8 cellular contexts compared by ENCODE assay signal in the genomic region with DNA sequence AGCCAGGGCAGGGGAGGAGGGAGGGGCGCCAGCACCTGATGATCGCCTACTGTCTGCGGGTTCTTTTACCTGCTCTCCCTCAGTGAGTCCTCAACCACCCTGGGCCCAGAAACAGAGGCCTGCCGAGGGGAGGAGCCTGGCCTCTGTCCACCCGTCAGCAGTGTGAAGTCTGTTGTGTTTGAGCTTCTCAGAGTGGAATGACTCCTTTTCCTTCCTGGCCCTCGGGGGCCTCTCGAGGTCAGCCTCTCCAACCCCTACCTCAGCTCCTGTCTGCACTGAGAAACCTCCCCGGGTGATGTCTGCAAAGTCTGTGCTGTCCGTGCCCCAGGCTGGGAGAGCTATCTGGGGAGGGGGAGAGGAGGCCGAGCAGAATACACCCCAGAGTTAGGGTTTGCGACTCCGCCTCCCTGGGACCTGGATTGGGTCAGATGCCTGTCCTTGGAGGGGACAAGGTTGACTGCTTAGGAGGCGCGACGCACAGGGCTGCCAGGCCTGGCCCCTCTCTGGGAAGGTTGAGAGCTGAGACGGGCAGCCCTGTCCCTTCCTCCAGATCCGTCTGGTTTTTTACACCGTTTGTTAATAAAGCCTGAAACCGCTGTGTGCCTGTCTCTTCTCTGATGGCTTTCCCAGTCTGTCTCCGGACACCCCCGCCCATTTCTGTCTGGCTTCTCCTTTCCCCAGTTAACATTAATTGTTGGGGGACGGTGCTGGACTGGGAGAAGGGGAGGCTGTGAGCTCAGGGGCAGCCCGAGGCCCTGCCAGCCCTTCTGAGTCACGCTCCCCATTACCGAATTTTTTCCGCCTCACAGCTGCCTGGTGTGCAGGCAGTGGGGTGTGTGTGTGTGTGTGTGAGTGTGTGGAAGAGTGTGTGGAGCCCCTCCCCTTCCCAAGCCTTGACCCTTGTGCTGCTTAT. TPM values are rescaled to one million over a fixed set of nuclear protein-coding genes. Genes with fewer than 3 reads are reported as not detected.
DNase-seq lines count a peak whose midpoint lies in the region; ATAC-seq, FAIRE-seq and TF ChIP-seq lines count a peak whose summit lies in the region.

No MANE protein-coding gene starts in this region.

- no peaks in the 10 kb centered on the region for H3K9me3 Mint-ChIP-seq in activated T-cell treated with anti-CD3 and anti-CD28 coated beads, Interleukin-2, amount 50 U/mL, for 24 hours

- DNase-seq in AG09319 (ENCODE audit: extremely low read depth, low read depth): peak; percentile 94
- DNase-seq in Karpas-422: peak; percentile 60
- peak; percentile 61 for DNase-seq in activated T-cell treated with anti-CD3 and anti-CD28 coated beads, Interleukin-2, amount 50 U/mL, for 24 hours
- peak; percentile 94 for DNase-seq in fibroblast of peridontal ligament (ENCODE audit: extremely low read depth)
- DNase-seq in pancreas: peak in 2 of 6 donors; percentile 52 to 69
- DNase-seq in aorta: peak; percentile 93
- no peak for DNase-seq in HTR-8/SVneo (ENCODE audit: insufficient read length, low spot score)

- FAIRE-seq in pancreas (lab: Jason Lieb, UNC) (no peak), HTR-8/SVneo (lab: Jason Lieb, UNC) (no peak)

- H3K9me3 ChIP-seq in Karpas-422 (ENCODE audit: low read length): no peaks in the 10 kb centered on the region
- H3K9me3 ChIP-seq in pancreas: no peaks in the 10 kb centered on the region
- H3K9me3 ChIP-seq in aorta (ENCODE audit: control insufficient read depth, low read length): no peaks in the 10 kb centered on the region

- no peak overlapping the region for H2AFZ ChIP-seq in Karpas-422 (ENCODE audit: low read length)

- no peaks in the 10 kb centered on the region for H3K36me3 ChIP-seq in Karpas-422 (ENCODE audit: insufficient read depth, low read length)
- H3K36me3 ChIP-seq in pancreas: peaks cover 0 to 6% (median 0%) of the 10 kb centered on the region in 3 donors
- no peaks in the 10 kb centered on the region for H3K36me3 ChIP-seq in aorta (ENCODE audit: control insufficient read depth in 1 of 2, insufficient read depth in 2 of 2, low read length in 1 of 2)

- H4K20me1 ChIP-seq in Karpas-422 (ENCODE audit: insufficient read depth, low read depth, low read length): peaks cover 9% of the 10 kb centered on the region; the same call in 1 of the 2 replicates

- H3K27ac ChIP-seq in Karpas-422 (ENCODE audit: low read length) (no peak overlapping the region), pancreas (peak overlapping the region in 2 of 4 donors; percentile 28 to 47), aorta (ENCODE audit: low read depth in 1 of 2, low read length in 2 of 2) (peak overlapping the region in 1 of 2 donors; percentile 83)

- H3K4me1 ChIP-seq in Karpas-422 (ENCODE audit: low read length): peaks cover 31% of the 10 kb centered on the region
- peaks cover 8 to 9% (median 9%) of the 10 kb centered on the region in 3 donors for H3K4me1 ChIP-seq in pancreas
- no peaks in the 10 kb centered on the region for H3K4me1 ChIP-seq in aorta (ENCODE audit: control insufficient read depth in 1 of 2, insufficient read depth in 2 of 2, low read length in 2 of 2)

- peaks cover 26% of the 10 kb centered on the region for H3K4me1 Mint-ChIP-seq in activated T-cell treated with anti-CD3 and anti-CD28 coated beads, Interleukin-2, amount 50 U/mL, for 24 hours (ENCODE audit: low read depth)

- H3K9me2 ChIP-seq in Karpas-422 (replicated peaks; ENCODE audit: insufficient read depth, low read length): no peaks in the 10 kb centered on the region

- H3K79me2 ChIP-seq in Karpas-422 (ENCODE audit: low read length): no peaks in the 10 kb centered on the region

- ATAC-seq in pancreas: peak in 3 of 4 donors; percentile 25 to 63 (median 39)
- peak; percentile 86 for ATAC-seq in aorta (ENCODE audit: low FRiP score)
- no peak for ATAC-seq in GM18861 (IDR thresholded peaks at IDR 0.05; ENCODE audit: unreplicated experiment)

- peaks cover 12% of the 10 kb centered on the region for H3K36me3 Mint-ChIP-seq in activated T-cell treated with anti-CD3 and anti-CD28 coated beads, Interleukin-2, amount 50 U/mL, for 24 hours (ENCODE audit: low read depth)

- no peak overlapping the region for H3K4me3 ChIP-seq in Karpas-422 (ENCODE audit: low read length)
- no peak overlapping the region for H3K4me3 ChIP-seq in pancreas
- no peak overlapping the region for H3K4me3 ChIP-seq in aorta (ENCODE audit: low read length in 2 of 2)

- H3K27me3 Mint-ChIP-seq in activated T-cell treated with anti-CD3 and anti-CD28 coated beads, Interleukin-2, amount 50 U/mL, for 24 hours: peaks cover 9% of the 10 kb centered on the region

- H3K4me2 ChIP-seq in Karpas-422 (ENCODE audit: low read depth, low read length, poor library complexity, severe bottlenecking): no peak overlapping the region

- no peaks in the 10 kb centered on the region for H3K27me3 ChIP-seq in Karpas-422 (ENCODE audit: low read length)
- peaks cover 0 to 4% (median 0%) of the 10 kb centered on the region in 4 donors for H3K27me3 ChIP-seq in pancreas
- H3K27me3 ChIP-seq in aorta (ENCODE audit: control insufficient read depth in 1 of 2, insufficient read depth in 2 of 2, low read length in 1 of 2): no peaks in the 10 kb centered on the region

- intact Hi-C loops in pancreas (cut with DNase I): no loop called here
- intact Hi-C loops in aorta (cut with DNase I): no loop called here

- peak overlapping the region; percentile 14; the same call in 1 of the 2 replicates for H3K9ac ChIP-seq in Karpas-422 (ENCODE audit: low read length)

- TF ChIP-seq CTCF in AG09319 (IDR thresholded peaks at IDR 0.05; ENCODE audit: low read depth, low read length) (no peak), pancreas (IDR thresholded peaks at IDR 0.05) (no peak)

- 38 to 43% methylated on average over 26 of the region's 26 CpGs for WGBS in pancreas, 2 donors
- WGBS in aorta, 2 donors: 12 to 16% methylated on average over 26 of the region's 26 CpGs

- H3K4me3 Mint-ChIP-seq in activated T-cell treated with anti-CD3 and anti-CD28 coated beads, Interleukin-2, amount 50 U/mL, for 24 hours: peak overlapping the region; percentile 43

- peak overlapping the region; percentile 89 for H3K27ac Mint-ChIP-seq in activated T-cell treated with anti-CD3 and anti-CD28 coated beads, Interleukin-2, amount 50 U/mL, for 24 hours

RNA-seq across cellular contexts. Expression of a gene that starts 1.0 kb away (rescaled TPM):
- 1.0 TPM in 1 of 2 replicates, not detected in the other for total RNA-seq in Karpas-422 (2014; rRNA removed; shearing (Covaris generic); ENCODE audit: low replicate concordance)
- total RNA-seq in pancreas (1 to 10 TPM in 4 of 6 donors, under 1 TPM in 2; 0.60 to 5.3 (median 1.4) TPM), aorta (10 to 100 TPM in 1 of 2 donors, 1 to 10 TPM in 1; 8.6 to 64.1 TPM)
- polyA plus RNA-seq in pancreas (1 to 10 TPM in 1 of 2 donors, under 1 TPM in 1; 0.77 to 2.1 TPM), aorta (1 to 10 TPM; 1.6 to 3.7 TPM)

RNA-seq across cellular contexts. Expression of a gene that starts 2.2 kb away (rescaled TPM):
- total RNA-seq in Karpas-422 (2014; rRNA removed; shearing (Covaris generic); ENCODE audit: low replicate concordance): 29.7 and 57.2 TPM in 2 replicates
- 10 to 100 TPM in 1 of 6 donors, 1 to 10 TPM in 5; 5.8 to 10.1 (median 7.5) TPM for total RNA-seq in pancreas
- 10 to 100 TPM; 27.9 to 32.4 TPM for polyA plus RNA-seq in pancreas
- 10 to 100 TPM; 15.3 to 16.2 TPM for total RNA-seq in aorta
- 10 to 100 TPM in 1 of 2 donors, 1 to 10 TPM in 1; 3.1 to 19.2 TPM for polyA plus RNA-seq in aorta

RNA-seq across cellular contexts. Expression of a gene that starts 10.8 kb away (rescaled TPM):
- 1.1 and 6.2 TPM in 2 replicates for total RNA-seq in Karpas-422 (2014; rRNA removed; shearing (Covaris generic); ENCODE audit: low replicate concordance)
- total RNA-seq in pancreas: 1 to 10 TPM; 3.4 to 6.2 (median 4.1) TPM
- 1 to 10 TPM; 2.6 to 7.8 TPM for polyA plus RNA-seq in pancreas
- 1 to 10 TPM; 6.9 to 7.0 TPM for total RNA-seq in aorta
- 1 to 10 TPM; 1.3 to 2.0 TPM for polyA plus RNA-seq in aorta

RNA-seq across cellular contexts. Expression of a gene that starts 22.7 kb away (rescaled TPM):
- total RNA-seq in Karpas-422 (2014; rRNA removed; shearing (Covaris generic); ENCODE audit: low replicate concordance): not detected in 2 replicates
- not detected for total RNA-seq in pancreas
- polyA plus RNA-seq in pancreas: not detected
- total RNA-seq in aorta: not detected
- not detected for polyA plus RNA-seq in aorta

RNA-seq across cellular contexts. Expression of a gene that starts 25.8 kb away (rescaled TPM):
- total RNA-seq in Karpas-422 (2014; rRNA removed; shearing (Covaris generic); ENCODE audit: low replicate concordance): 102 and 151 TPM in 2 replicates
- total RNA-seq in pancreas (10 to 100 TPM; 13.0 to 23.9 (median 20.9) TPM), aorta (10 to 100 TPM; 18.6 to 30.6 TPM)
- polyA plus RNA-seq in pancreas (10 to 100 TPM; 38.3 to 43.9 TPM), aorta (10 to 100 TPM; 42.6 to 47.3 TPM)
